22 cellular contexts compared by ENCODE assay signal in genomic region chr1:239979469-239979868, GRCh38.
"Had no signal": no experiment of that assay in that cellular context is flagged by ENCODE, and none has a peak within 500 bp of the region (broad histone marks: within the 10 kb centered on the region; RNA-seq: fewer than 3 reads in every experiment).

No MANE protein-coding gene starts in this region.

- H3K27me3 ChIP-seq: esophagus muscularis mucosa, foreskin keratinocyte, gastroesophageal sphincter, heart left ventricle, hepatocyte had no signal

- DNase-seq: dermis blood vessel endothelial cell; dorsolateral prefrontal cortex; effector CD4-positive, alpha-beta T cell; effector memory CD4-positive, alpha-beta T cell; foreskin keratinocyte; heart left ventricle; hypothalamus; left cardiac atrium; left lung; left ventricle myocardium superior; lower lobe of right lung; mesenchymal stem cell; midbrain had no signal

- H3K36me3 ChIP-seq: esophagus muscularis mucosa, gastroesophageal sphincter, heart left ventricle, left lung, lower lobe of right lung had no signal

- ATAC-seq: foreskin keratinocyte, gastroesophageal sphincter, heart left ventricle, left cardiac atrium, left lung, left ventricle myocardium superior, lower lobe of right lung had no signal

- H3K27ac ChIP-seq: coronary artery, dorsolateral prefrontal cortex, esophagus muscularis mucosa, foreskin keratinocyte, gastroesophageal sphincter, heart left ventricle, hepatocyte, left lung, lower lobe of right lung had no signal

- H3K4me1 ChIP-seq: esophagus muscularis mucosa, foreskin keratinocyte, gastroesophageal sphincter, heart left ventricle, left lung, lower lobe of right lung had no signal

- H3K4me2 ChIP-seq: hepatocyte had no signal

- H2AFZ ChIP-seq: hepatocyte had no signal

- FAIRE-seq: colon, endothelial cell of umbilical vein, frontal cortex, islet of Langerhans, keratinocyte had no signal

- H3K79me2 ChIP-seq: hepatocyte had no signal

- H3K4me3 ChIP-seq: coronary artery, dorsolateral prefrontal cortex, esophagus muscularis mucosa, gastroesophageal sphincter, heart left ventricle, hepatocyte, left lung, lower lobe of right lung had no signal
